In the genomic region with DNA sequence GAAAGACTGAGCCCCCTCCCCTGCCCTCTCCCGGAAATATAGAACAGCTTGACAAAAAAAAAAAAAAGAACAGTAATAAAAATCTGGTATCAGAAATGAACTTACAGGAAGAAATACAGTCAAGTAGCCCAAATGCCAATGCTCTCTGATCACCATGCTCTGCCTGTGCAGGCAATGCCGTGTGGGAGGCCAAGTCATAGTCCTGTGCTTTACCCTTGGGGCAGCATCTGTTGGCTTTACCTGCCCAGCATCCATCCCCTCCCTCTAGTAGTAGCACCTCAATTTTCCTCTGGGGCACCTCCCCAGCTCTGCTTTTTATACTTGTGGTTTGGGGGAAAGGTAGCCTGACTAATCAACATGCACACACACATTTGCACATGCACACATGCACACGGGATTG, we compare ENCODE assay signal across 32 cellular contexts.
"Had no signal": no experiment of that assay in that cellular context is flagged by ENCODE, and none has a peak within 500 bp of the region (broad histone marks: within the 10 kb centered on the region; RNA-seq: fewer than 3 reads in every experiment).

No MANE protein-coding gene starts in this region.

- H3K36me3 ChIP-seq: neutrophil, ovary, spleen, suprapubic skin, tibial artery, transverse colon, upper lobe of right lung, uterus had no signal

- DNase-seq: naive thymus-derived CD8-positive, alpha-beta T cell; nephron progenitor cell; nucleus accumbens; ovary; posterior cingulate gyrus; psoas muscle; spleen; stimulated activated CD4-positive, alpha-beta T cell treated with anti-CD3 and anti-CD28 coated beads, Interleukin-12 subunit alpha, Interleukin-12 subunit beta, amount 100 ng/mL, for 4 hours; stimulated activated CD4-positive, alpha-beta T cell treated with anti-CD3 and anti-CD28 coated beads, Interleukin-1b, Interleukin-23, amount 100 ng/mL, for 48 hours; stimulated activated CD4-positive, alpha-beta T cell treated with anti-CD3 and anti-CD28 coated beads, Interleukin-4, amount 100 ng/mL, for 1 hour; stimulated activated CD4-positive, alpha-beta T cell treated with anti-CD3 and anti-CD28 coated beads, Interleukin-4, amount 100 ng/mL, for 4 hours; stimulated activated CD8-positive, alpha-beta memory T cell treated with anti-CD3 and anti-CD28 coated beads, Interleukin-4, amount 100 ng/mL, for 48 hours; stimulated activated naive CD4-positive, alpha-beta T cell; stimulated activated naive CD8-positive, alpha-beta T cell treated with anti-CD3 and anti-CD28 coated beads, Interleukin-15, amount 100 ng/mL, for 72 hours; stimulated activated naive CD8-positive, alpha-beta T cell treated with anti-CD3 and anti-CD28 coated beads, Interleukin-15, Interleukin-2, amounts not matched to agents 100 U/mL and 50 U/mL, for 24 hours; substantia nigra; testis; tibial artery; transverse colon; upper lobe of right lung; uterus had no signal

- H3K9me3 Mint-ChIP-seq: natural killer cell treated with Interleukin-12 subunit alpha and Interleukin-12 subunit beta and Interleukin-15 and Interleukin-18, amount 100 ng/mL, for 72 hours; neural crest cell; type B pancreatic cell had no signal

- H3K27ac Mint-ChIP-seq: naive thymus-derived CD8-positive, alpha-beta T cell; natural killer cell treated with Interleukin-12 subunit alpha and Interleukin-12 subunit beta and Interleukin-15 and Interleukin-18, amount 100 ng/mL, for 72 hours; nephron progenitor cell; progenitor cell of endocrine pancreas; stimulated activated memory B cell treated with anti-CD40 and anti-IgM and Interleukin-4, amounts not matched to agents 10 μg/mL and 1 μg/mL and 100 μg/mL, for 72 hours; stimulated activated naive CD8-positive, alpha-beta T cell treated with anti-CD3 and anti-CD28 coated beads, Interleukin-15, amount 100 ng/mL, for 72 hours; type B pancreatic cell had no signal

- ATAC-seq: naive thymus-derived CD8-positive, alpha-beta T cell; natural killer cell treated with Interleukin-12 subunit alpha and Interleukin-12 subunit beta and Interleukin-15 and Interleukin-18, amount 100 ng/mL, for 72 hours; psoas muscle; sciatic nerve; stimulated activated memory B cell treated with anti-CD40 and anti-IgM and Interleukin-4, amounts not matched to agents 10 μg/mL and 1 μg/mL and 100 μg/mL, for 72 hours; stimulated activated naive CD8-positive, alpha-beta T cell treated with anti-CD3 and anti-CD28 coated beads, Interleukin-15, amount 100 ng/mL, for 72 hours; stimulated activated naive CD8-positive, alpha-beta T cell treated with anti-CD3 and anti-CD28 coated beads, Interleukin-15, Interleukin-2, amounts not matched to agents 100 U/mL and 50 U/mL, for 24 hours; upper lobe of right lung had no signal

- H3K4me1 Mint-ChIP-seq: neural crest cell; stimulated activated memory B cell treated with anti-CD40 and anti-IgM and Interleukin-4, amounts not matched to agents 10 μg/mL and 1 μg/mL and 100 μg/mL, for 72 hours; stimulated activated naive CD8-positive, alpha-beta T cell treated with anti-CD3 and anti-CD28 coated beads, Interleukin-15, amount 100 ng/mL, for 72 hours had no signal

- H3K4me2 ChIP-seq: smooth muscle cell had no signal

- H3K4me3 Mint-ChIP-seq: naive thymus-derived CD8-positive, alpha-beta T cell; natural killer cell treated with Interleukin-12 subunit alpha and Interleukin-12 subunit beta and Interleukin-15 and Interleukin-18, amount 100 ng/mL, for 72 hours; nephron progenitor cell; neural crest cell; stimulated activated memory B cell treated with anti-CD40 and anti-IgM and Interleukin-4, amounts not matched to agents 10 μg/mL and 1 μg/mL and 100 μg/mL, for 72 hours; stimulated activated naive CD8-positive, alpha-beta T cell treated with anti-CD3 and anti-CD28 coated beads, Interleukin-15, amount 100 ng/mL, for 72 hours; type B pancreatic cell had no signal

- H3K79me2 ChIP-seq: parathyroid adenoma had no signal

- H3K9ac ChIP-seq: parathyroid adenoma had no signal

- H3K9me3 ChIP-seq: neutrophil, ovary, psoas muscle, suprapubic skin, testis, transverse colon, uterus had no signal

- H3K27me3 Mint-ChIP-seq: naive thymus-derived CD8-positive, alpha-beta T cell; natural killer cell treated with Interleukin-12 subunit alpha and Interleukin-12 subunit beta and Interleukin-15 and Interleukin-18, amount 100 ng/mL, for 72 hours; progenitor cell of endocrine pancreas; stimulated activated naive CD8-positive, alpha-beta T cell treated with anti-CD3 and anti-CD28 coated beads, Interleukin-15, amount 100 ng/mL, for 72 hours; type B pancreatic cell had no signal

- H3K36me3 Mint-ChIP-seq: natural killer cell treated with Interleukin-12 subunit alpha and Interleukin-12 subunit beta and Interleukin-15 and Interleukin-18, amount 100 ng/mL, for 72 hours; stimulated activated memory B cell treated with anti-CD40 and anti-IgM and Interleukin-4, amounts not matched to agents 10 μg/mL and 1 μg/mL and 100 μg/mL, for 72 hours; type B pancreatic cell had no signal

- H3K4me3 ChIP-seq: ovary, psoas muscle, skin epidermis, smooth muscle cell, spleen, suprapubic skin, testis, tibial artery, transverse colon, upper lobe of right lung, uterus had no signal

- H2AFZ ChIP-seq: parathyroid adenoma had no signal

- H3K4me1 ChIP-seq: transverse colon, upper lobe of right lung, uterus had no signal

- H3K27ac ChIP-seq: neutrophil, ovary, parathyroid adenoma, psoas muscle, skin epidermis, spleen, suprapubic skin, testis, tibial artery, transverse colon, upper lobe of right lung, uterus had no signal

- H3K27me3 ChIP-seq: neutrophil, ovary, suprapubic skin, testis, tibial artery, transverse colon, upper lobe of right lung, uterus had no signal
